ENCODE assay signal across 10 cellular contexts in genomic region chr11:76629133-76629852, GRCh38. TPM values are rescaled to one million over a fixed set of nuclear protein-coding genes. Genes with fewer than 3 reads are reported as not detected.
DNase-seq lines count a peak whose midpoint lies in the region; ATAC-seq and TF ChIP-seq lines count a peak whose summit lies in the region.
"Had no signal": no experiment of that assay in that cellular context is flagged by ENCODE, and none has a peak within 500 bp of the region (broad histone marks: within the 10 kb centered on the region; RNA-seq: fewer than 3 reads in every experiment).

No MANE protein-coding gene starts in this region.

- TF ChIP-seq CTCF in neutrophil (IDR thresholded peaks at IDR 0.05): no peak

- peak; percentile 70 for DNase-seq in T-helper 2 cell treated with Interferon-gamma antibody and Interleukin-4, amounts not matched to agents 5 μg/mL and 100 μg/mL, for 36 hours (ENCODE audit: low spot score)
- no peak for DNase-seq in inferior parietal cortex (ENCODE audit: extremely low spot score)
- DNase-seq in H7: no peak
- DNase-seq: NCI-H2029 treated with DMSO at 0.1 percent for 48 hours had no signal

- peaks cover 42% of the 10 kb centered on the region for H3K4me1 Mint-ChIP-seq in T-helper 2 cell treated with Interferon-gamma antibody and Interleukin-4, amounts not matched to agents 5 μg/mL and 100 μg/mL, for 36 hours (ENCODE audit: low read depth)

- peaks cover 0 to 13% (median 0%) of the 10 kb centered on the region in 11 experiments; a peak in 4 of 22 replicates for H3K27me3 ChIP-seq in BLaER1 treated with 17β-estradiol and CSF1 and Interleukin-3, amounts not matched to agents 10 nM and 100 nM
- H3K27me3 ChIP-seq in esophagus (ENCODE audit: control insufficient read depth in 1 of 2, insufficient read depth in 2 of 2, low read length in 2 of 2) (no peaks in the 10 kb centered on the region), neutrophil (peaks cover 17% of the 10 kb centered on the region), H7 (ENCODE audit: control insufficient read depth, insufficient read depth, low read length) (no peaks in the 10 kb centered on the region)

- peaks cover 55 to 67% (median 59%) of the 10 kb centered on the region in 10 experiments for H3K4me1 ChIP-seq in BLaER1 treated with 17β-estradiol and CSF1 and Interleukin-3, amounts not matched to agents 10 nM and 100 nM
- H3K4me1 ChIP-seq in esophagus (ENCODE audit: control insufficient read depth in 2 of 2, insufficient read depth in 2 of 2, low read length in 1 of 2) (peaks cover 0 to 7% of the 10 kb centered on the region in 2 donors), neutrophil (ENCODE audit: control insufficient read depth in 1 of 2, insufficient read depth in 1 of 2, low read depth in 1 of 2, low read length in 1 of 2) (peaks cover 41 to 44% of the 10 kb centered on the region in 2 experiments)

- peak overlapping the region; percentile 54 to 81 (median 64); a peak in 21 of 22 replicates for H3K9ac ChIP-seq in BLaER1 treated with 17β-estradiol and CSF1 and Interleukin-3, amounts not matched to agents 10 nM and 100 nM

- peak overlapping the region; percentile 71 to 94 (median 82) for H3K27ac ChIP-seq in BLaER1 treated with 17β-estradiol and CSF1 and Interleukin-3, amounts not matched to agents 10 nM and 100 nM
- H3K27ac ChIP-seq in esophagus (ENCODE audit: low read depth in 2 of 2, low read length in 1 of 2) (peak overlapping the region; percentile 76 to 83), neutrophil (peak overlapping the region; percentile 49)
- H3K27ac ChIP-seq: epithelial cell of prostate had no signal

- peak overlapping the region; percentile 63 for H3K4me3 Mint-ChIP-seq in T-helper 2 cell treated with Interferon-gamma antibody and Interleukin-4, amounts not matched to agents 5 μg/mL and 100 μg/mL, for 36 hours

- H3K4me2 ChIP-seq in BLaER1 treated with 17β-estradiol and CSF1 and Interleukin-3, amounts not matched to agents 10 nM and 100 nM: peak overlapping the region; percentile 79 to 98 (median 91)

- peak overlapping the region in 6 of 10 experiments; percentile 8 to 47 (median 30); a peak in 5 of 20 replicates for H3K4me3 ChIP-seq in BLaER1 treated with 17β-estradiol and CSF1 and Interleukin-3, amounts not matched to agents 10 nM and 100 nM
- no peak overlapping the region for H3K4me3 ChIP-seq in esophagus (ENCODE audit: low read depth in 1 of 2, low read length in 2 of 2)
- H3K4me3 ChIP-seq in neutrophil (ENCODE audit: low read depth in 1 of 2, low read length in 1 of 2): peak overlapping the region; percentile 5 to 10
- H3K4me3 ChIP-seq in H7 (ENCODE audit: insufficient read depth, low read depth, low read length): no peak overlapping the region

- WGBS in esophagus, 2 donors: 78 to 86% methylated on average over 10 of the region's 10 CpGs

- peaks cover 0 to 14% (median 11%) of the 10 kb centered on the region in 11 experiments; a peak in 20 of 22 replicates for H3K9me3 ChIP-seq in BLaER1 treated with 17β-estradiol and CSF1 and Interleukin-3, amounts not matched to agents 10 nM and 100 nM (replicated peaks in 1 of 11)
- H3K9me3 ChIP-seq in esophagus (ENCODE audit: control insufficient read depth in 2 of 2, insufficient read depth in 1 of 2, low read depth in 1 of 2, low read length in 1 of 2) (peaks cover 0 to 8% of the 10 kb centered on the region in 2 donors), neutrophil (peaks cover 4% of the 10 kb centered on the region)

- no peaks in the 10 kb centered on the region for H3K27me3 Mint-ChIP-seq in T-helper 2 cell treated with Interferon-gamma antibody and Interleukin-4, amounts not matched to agents 5 μg/mL and 100 μg/mL, for 36 hours (ENCODE audit: low read depth)

- peak overlapping the region; percentile 85 for H3K27ac Mint-ChIP-seq in T-helper 2 cell treated with Interferon-gamma antibody and Interleukin-4, amounts not matched to agents 5 μg/mL and 100 μg/mL, for 36 hours

- H3K9me3 Mint-ChIP-seq in T-helper 2 cell treated with Interferon-gamma antibody and Interleukin-4, amounts not matched to agents 5 μg/mL and 100 μg/mL, for 36 hours: peaks cover 16% of the 10 kb centered on the region

- peaks cover 0 to 7% (median 0%) of the 10 kb centered on the region in 11 experiments; a peak in 2 of 22 replicates for H3K36me3 ChIP-seq in BLaER1 treated with 17β-estradiol and CSF1 and Interleukin-3, amounts not matched to agents 10 nM and 100 nM
- H3K36me3 ChIP-seq in esophagus (ENCODE audit: control insufficient read depth in 2 of 2, insufficient read depth in 2 of 2, low read length in 1 of 2) (no peaks in the 10 kb centered on the region), neutrophil (no peaks in the 10 kb centered on the region), H7 (replicated peaks; ENCODE audit: control insufficient read depth, insufficient read depth, low read length) (no peaks in the 10 kb centered on the region)

- H3K36me3 Mint-ChIP-seq in T-helper 2 cell treated with Interferon-gamma antibody and Interleukin-4, amounts not matched to agents 5 μg/mL and 100 μg/mL, for 36 hours (ENCODE audit: low read depth): peaks cover 6% of the 10 kb centered on the region

- no peaks in the 10 kb centered on the region; a peak in 1 of 22 replicates for H4K20me1 ChIP-seq in BLaER1 treated with 17β-estradiol and CSF1 and Interleukin-3, amounts not matched to agents 10 nM and 100 nM

- ATAC-seq in GM21529 (IDR thresholded peaks at IDR 0.05; ENCODE audit: unreplicated experiment): no peak
- ATAC-seq in HG02678 (IDR thresholded peaks at IDR 0.05; ENCODE audit: unreplicated experiment): no peak

RNA-seq across cellular contexts. Expression of gene LRRC32, which starts 41.3 kb away (rescaled TPM):
- polyA plus RNA-seq in esophagus: 1 to 10 TPM; 8.1 to 8.5 TPM
- 0.63 and 0.94 TPM in 2 replicates for total RNA-seq in H7 (2014; rRNA removed; shearing (Covaris generic))

Comparison
In these comparisons a context has a peak if more than half of its experiments do, and no peak if none do; other contexts are left out.
1. H3K4me3 ChIP-seq: peak in BLaER1 treated with 17β-estradiol and CSF1 and Interleukin-3, amounts not matched to agents 10 nM and 100 nM (6 of 10) and neutrophil (2 of 2); none in esophagus (0 of 2) and H7 (single experiment).
2. Peak in every context shown above with its lines, with median percentiles within 50 percentile points of each other: H3K27ac ChIP-seq.